In genomic region chr2:2834105-2834504, GRCh38 we compare ENCODE assay signal across 26 cellular contexts.
A peak's percentile ranks its signal among the peaks of the same experiment; 100 is the strongest.
DNase-seq lines count a peak whose midpoint lies in the region; ATAC-seq and TF ChIP-seq lines count a peak whose summit lies in the region.
"Had no signal": no experiment of that assay in that cellular context is flagged by ENCODE, and none has a peak within 500 bp of the region (broad histone marks: within the 10 kb centered on the region; RNA-seq: fewer than 3 reads in every experiment).

No MANE protein-coding gene starts in this region.

- H3K27me3 ChIP-seq in right atrium auricular region (no peaks in the 10 kb centered on the region), dorsolateral prefrontal cortex (no peaks in the 10 kb centered on the region), spleen (replicated peaks in 1 of 7) (peaks cover 0 to 6% (median 0%) of the 10 kb centered on the region in 7 donors), brain microvascular endothelial cell (replicated peaks) (no peaks in the 10 kb centered on the region)

- DNase-seq in right atrium auricular region (ENCODE audit: low spot score) (peak; percentile 32), Right ventricle myocardium superior (no peak), dorsolateral prefrontal cortex (peak in 4 of 10 donors; percentile 29 to 61 (median 48)), spleen (peak; percentile 45), NCI-H510A (lab: John Stamatoyannopoulos, UW) (no peak), brain microvascular endothelial cell (no peak)
- DNase-seq: C1 segment of cervical spinal cord; CD4-positive, alpha-beta memory T cell; COR-L47; EL; GDM1; GOT3; HFFc6; NCI-H1048; NCI-H1417; NCI-H1694; NCI-H2029 treated with DMSO at 0.1 percent for 48 hours; NCI-H446 treated with DMSO at 0.1 percent for 48 hours; NCI-H526 treated with DMSO at 0.1 percent for 48 hours; SHP77 treated with DMSO at 0.1 percent for 48 hours had no signal

- ATAC-seq in Right ventricle myocardium superior (ENCODE audit: poor library complexity) (no peak), HG02981 (IDR thresholded peaks at IDR 0.05; ENCODE audit: unreplicated experiment) (no peak)
- ATAC-seq: Panc1 had no signal

- no peak for TF ChIP-seq POLR2A in spleen (IDR thresholded peaks at IDR 0.05)

- no peak overlapping the region for H3K4me3 ChIP-seq in right atrium auricular region
- no peak overlapping the region for H3K4me3 ChIP-seq in dorsolateral prefrontal cortex
- no peak overlapping the region for H3K4me3 ChIP-seq in spleen
- H3K4me3 ChIP-seq in brain microvascular endothelial cell (ENCODE audit: low read depth, low read length), result no peak overlapping the region
- H3K4me3 ChIP-seq: HAP-1 had no signal

- H3K9me3 ChIP-seq in right atrium auricular region, result no peaks in the 10 kb centered on the region
- no peaks in the 10 kb centered on the region for H3K9me3 ChIP-seq in spleen
- H3K9me3 ChIP-seq: HAP-1 had no signal

- in situ Hi-C loops in brain microvascular endothelial cell (cut with HindIII; ENCODE audit: low pct_ligation_motif_present, low sequenced_read_pairs), result no loop called here

- H3K27ac ChIP-seq in right atrium auricular region (no peak overlapping the region), dorsolateral prefrontal cortex (peak overlapping the region in 45 of 59 donors; percentile 2 to 78 (median 56)), spleen (no peak overlapping the region), brain microvascular endothelial cell (no peak overlapping the region)
- H3K27ac ChIP-seq: HL-60, KMS-11, RWPE1 had no signal

- no peaks in the 10 kb centered on the region for H3K4me1 ChIP-seq in right atrium auricular region
- H3K4me1 ChIP-seq in spleen, result no peaks in the 10 kb centered on the region
- H3K4me1 ChIP-seq: HAP-1 had no signal

- TF ChIP-seq CTCF in right atrium auricular region (IDR thresholded peaks at IDR 0.05) (no peak), dorsolateral prefrontal cortex (IDR thresholded peaks at IDR 0.05 in 54 of 56, conservative IDR thresholded peaks at IDR 0.05 in 2 of 56; ENCODE audit: low read depth in 1 of 56, partially characterized antibody in 56 of 56) (no peak), spleen (IDR thresholded peaks at IDR 0.05 in 8 of 11, conservative IDR thresholded peaks at IDR 0.05 in 3 of 11) (no peak), brain microvascular endothelial cell (IDR thresholded peaks at IDR 0.05; ENCODE audit: low read depth, low read length, missing control alignments) (no peak)

- 78 to 88% (median 81%) methylated on average over 11 of the region's 11 CpGs for WGBS in spleen, 5 donors

- H3K36me3 ChIP-seq in right atrium auricular region, result no peaks in the 10 kb centered on the region
- H3K36me3 ChIP-seq in spleen, result no peaks in the 10 kb centered on the region
- H3K36me3 ChIP-seq in brain microvascular endothelial cell (replicated peaks), result no peaks in the 10 kb centered on the region
- H3K36me3 ChIP-seq: HAP-1 had no signal

- intact Hi-C loops in Right ventricle myocardium superior (cut with DNase I) (no loop called here), dorsolateral prefrontal cortex (cut with DNase I) (no loop called here), spleen (cut with DNase I; ENCODE audit: low total_unique reads) (no loop called here)

Comparison
In these comparisons a context has a peak if more than half of its experiments do, and no peak if none do; other contexts are left out.
1. DNase-seq: peak in right atrium auricular region (single experiment) and spleen (single experiment); none in Right ventricle myocardium superior (single experiment), NCI-H510A (single experiment) and brain microvascular endothelial cell (single experiment).
2. H3K27ac ChIP-seq: peak in dorsolateral prefrontal cortex (45 of 59); none in right atrium auricular region (0 of 2), spleen (0 of 8) and brain microvascular endothelial cell (single experiment).